26 cellular contexts compared by ENCODE assay signal in genomic region chr18:22680968-22681367, GRCh38.
"Had no signal": no experiment of that assay in that cellular context is flagged by ENCODE, and none has a peak within 500 bp of the region (broad histone marks: within the 10 kb centered on the region; RNA-seq: fewer than 3 reads in every experiment).

No MANE protein-coding gene starts in this region.

- H3K27ac ChIP-seq: left ventricle myocardium inferior, prostate gland, spleen, suprapubic skin, thoracic aorta, tibial artery, upper lobe of right lung had no signal

- FAIRE-seq: pancreas, small intestine, urothelium cell line had no signal

- DNase-seq: islet precursor cell; left ventricle myocardium inferior; mesendoderm; midbrain; mucosa of descending colon; naive thymus-derived CD4-positive, alpha-beta T cell; nucleus accumbens; pancreas; posterior cingulate gyrus; retina; right cardiac atrium; sigmoid colon; small intestine; spleen; stimulated activated CD4-positive, alpha-beta T cell treated with anti-CD3 and anti-CD28 coated beads, Interleukin-4, amount 100 ng/mL, for 24 hours; stimulated activated naive CD4-positive, alpha-beta T cell; tibial artery; trophoblast cell; upper lobe of right lung had no signal

- H3K4me3 ChIP-seq: left ventricle myocardium inferior, lung, mucosa of descending colon, pancreas, prostate gland, sigmoid colon, spleen, suprapubic skin, thoracic aorta, tibial artery, upper lobe of right lung had no signal

- H3K4me1 ChIP-seq: prostate gland, spleen had no signal

- H3K27me3 ChIP-seq: pancreas, sigmoid colon, suprapubic skin, tibial artery, upper lobe of right lung had no signal

- ATAC-seq: mucosa of descending colon; naive thymus-derived CD4-positive, alpha-beta T cell; natural killer cell treated with Interleukin-12 subunit alpha and Interleukin-12 subunit beta and Interleukin-15 and Interleukin-18, amount 100 ng/mL, for 72 hours; pancreas; right cardiac atrium; stimulated activated effector memory CD8-positive, alpha-beta T cell treated with anti-CD3 and anti-CD28 coated beads, Interleukin-12 subunit alpha, Interleukin-12 subunit beta, amount 100 ng/mL, for 72 hours; upper lobe of right lung had no signal

- H3K36me3 ChIP-seq: left ventricle myocardium inferior, pancreas, prostate gland, sigmoid colon, spleen, suprapubic skin, thoracic aorta, tibial artery, upper lobe of right lung had no signal

- H3K9me3 ChIP-seq: left ventricle myocardium inferior, mucosa of descending colon, pancreas, prostate gland, sigmoid colon, spleen, suprapubic skin, thoracic aorta, tibial artery, upper lobe of right lung had no signal
